7 cellular contexts compared by ENCODE assay signal in the genomic region with DNA sequence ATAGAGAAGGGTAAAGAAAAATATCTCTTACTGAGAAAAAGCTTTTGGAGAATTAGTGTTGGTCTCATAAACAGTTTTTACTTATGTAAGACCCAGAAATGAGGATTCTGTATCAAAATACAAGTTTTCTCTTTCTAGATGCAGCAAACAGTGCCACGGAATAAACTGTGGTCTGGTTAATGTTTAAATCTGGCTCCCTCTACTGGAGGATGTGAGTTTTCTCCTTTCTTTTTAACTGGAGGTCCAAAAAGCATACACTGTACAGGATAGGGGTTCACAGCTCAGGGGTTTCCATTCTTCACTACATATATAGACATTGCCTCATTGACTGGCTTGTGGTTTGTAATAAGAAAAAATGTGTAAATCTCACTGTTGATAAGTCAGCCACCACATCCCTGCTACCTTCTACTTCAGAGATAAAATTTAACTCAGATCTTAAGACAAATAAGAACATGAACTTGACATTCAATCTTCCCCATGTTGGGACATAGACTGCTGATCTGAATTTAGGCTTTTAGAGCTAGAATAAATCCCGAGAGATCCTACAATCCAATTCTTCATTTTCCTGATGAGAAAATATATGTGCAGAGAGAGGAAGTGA.
A peak's percentile ranks its signal among the peaks of the same experiment; 100 is the strongest.
DNase-seq lines count a peak whose midpoint lies in the region; ATAC-seq and TF ChIP-seq lines count a peak whose summit lies in the region.

No MANE protein-coding gene starts in this region.

- no peak overlapping the region for H3K14ac ChIP-seq in IMR-90 (replicated peaks; ENCODE audit: low read depth, low read length)

- no peak overlapping the region for H3K18ac ChIP-seq in IMR-90 (ENCODE audit: low read depth, low read length)

- no peak overlapping the region for H3K56ac ChIP-seq in IMR-90 (ENCODE audit: extremely low read depth, insufficient read depth, low read length)

- TF ChIP-seq CTCF in GM06990 (IDR thresholded peaks at IDR 0.05; ENCODE audit: insufficient read depth, low read length, poor library complexity, severe bottlenecking) (peak; percentile 69), IMR-90 (conservative IDR thresholded peaks at IDR 0.05; ENCODE audit: low read depth, low read length) (peak; percentile 82)

- no TSS peak for BruUV-seq in IMR-90 (replicated peaks; lab: Mats Ljungman, UMichigan)

- WGBS in IMR-90 (ENCODE audit: extremely low coverage in 2 of 2, insufficient read length in 1 of 2), 2 experiments = no CpG with 5 or more reads among the region's 2 CpGs

- no peak overlapping the region for H4K91ac ChIP-seq in IMR-90 (ENCODE audit: insufficient read depth, low read depth, low read length)

- no peak overlapping the region for H2AK5ac ChIP-seq in IMR-90 (ENCODE audit: low read depth, low read length)

- H3K9ac ChIP-seq in IMR-90 (ENCODE audit: low read depth, low read length) = no peak overlapping the region

- H3K27ac ChIP-seq in IMR-90 (ENCODE audit: insufficient read depth, low read length) = no peak overlapping the region

- H3K4me3 ChIP-seq in GM06990 (replicated peaks; ENCODE audit: low read depth, low read length) (no peak overlapping the region), IMR-90 (ENCODE audit: insufficient read depth, low read depth, low read length) (no peak overlapping the region)

- H2AK9ac ChIP-seq in IMR-90 (replicated peaks; ENCODE audit: low read depth, low read length, poor library complexity) = no peak overlapping the region

- H3K27me3 ChIP-seq in GM06990 (replicated peaks; ENCODE audit: control insufficient read depth, insufficient read depth, low read length) = no peaks in the 10 kb centered on the region
- no peaks in the 10 kb centered on the region for H3K27me3 ChIP-seq in IMR-90 (ENCODE audit: control insufficient read depth, insufficient read depth, low read length)

- no peaks in the 10 kb centered on the region for H3K9me3 ChIP-seq in IMR-90 (ENCODE audit: control insufficient read depth, insufficient read depth, low read length)

- H3K79me1 ChIP-seq in IMR-90 (ENCODE audit: low read depth in 1 of 2, low read length in 2 of 2) = no peaks in the 10 kb centered on the region; a peak in 1 of 4 replicates

- in situ Hi-C loops in IMR-90 (cut with MboI; ENCODE audit: low sequenced_read_pairs) = no loop called here

- H2BK120ac ChIP-seq in IMR-90 (ENCODE audit: low read depth, low read length) = no peak overlapping the region

- no peak overlapping the region for H4K8ac ChIP-seq in IMR-90 (ENCODE audit: low read depth in 2 of 2, low read length in 2 of 2)

- DNase-seq in GM06990 (ENCODE audit: extremely low read depth, insufficient read length) (no peak), IMR-90 (peak; percentile 74), OCI-M2 (lab: John Stamatoyannopoulos, UW; ENCODE audit: unreplicated experiment) (peak; percentile 13), dedifferentiated amniotic fluid mesenchymal stem cell (ENCODE audit: extremely low spot score) (peak; percentile 86), lung microvascular endothelial cell (ENCODE audit: low read depth in 2 of 2) (peak; percentile 75 to 77)
- no peak for DNase-seq in activated effector memory CD4-positive, alpha-beta T cell treated with Interleukin-2 at 50 U/mL for 16 hours

- no peak for TF ChIP-seq POLR2A in IMR-90 (IDR thresholded peaks at IDR 0.05; ENCODE audit: low read depth, low read length)

- POLR2A ChIA-PET in IMR-90 (lab: Charles Lee; ENCODE audit: unreplicated experiment) = no interaction called here

- H3K4me2 ChIP-seq in IMR-90 (ENCODE audit: low read depth, low read length) = no peak overlapping the region

- CTCF ChIA-PET in IMR-90 (lab: Yijun Ruan, JAX) = interaction anchor here (0.5 to 1.5 kb wide), 9 partner anchors 9 to 246 kb away, joined by 3 to 4 read pairs (median 3); no protein-coding TSS in a partner anchor

- H3K36me3 ChIP-seq in GM06990 (ENCODE audit: control insufficient read depth, insufficient read depth, low read length) (no peaks in the 10 kb centered on the region), IMR-90 (ENCODE audit: control insufficient read depth, insufficient read depth, low read length) (no peaks in the 10 kb centered on the region)

- dilution Hi-C loops in IMR-90 (cut with HindIII; ENCODE audit: low sequenced_read_pairs, unreplicated experiment) = no loop called here

- H3K4ac ChIP-seq in IMR-90 (ENCODE audit: low read depth, low read length) = no peak overlapping the region

- H3K23ac ChIP-seq in IMR-90 (ENCODE audit: low read depth, low read length) = no peak overlapping the region

- H3K4me1 ChIP-seq in IMR-90 (ENCODE audit: control insufficient read depth, insufficient read depth, low read length) = peaks cover 2% of the 10 kb centered on the region; the same call in 1 of the 2 replicates

- H4K20me1 ChIP-seq in IMR-90 (ENCODE audit: insufficient read depth, low read length) = no peaks in the 10 kb centered on the region

- H2AFZ ChIP-seq in IMR-90 (replicated peaks; ENCODE audit: low read length, poor library complexity) = no peak overlapping the region

- no peak overlapping the region for H2BK5ac ChIP-seq in IMR-90 (ENCODE audit: low read depth, low read length, poor library complexity, severe bottlenecking)

- intact Hi-C loops in IMR-90 (cut with micrococcal nuclease) = loop anchor here (1.0 to 5.0 kb wide), 4 partner anchors 112 to 497 kb away; a partner anchor contains a TSS

- H2BK20ac ChIP-seq in IMR-90 (ENCODE audit: low read depth, low read length) = no peak overlapping the region

- ATAC-seq in GM21526 (IDR thresholded peaks at IDR 0.05; ENCODE audit: low FRiP score, unreplicated experiment) (peak; percentile 85), IMR-90 (ENCODE audit: low read depth) (peak; percentile 93)

- H2BK15ac ChIP-seq in IMR-90 (ENCODE audit: low read depth, low read length) = no peak overlapping the region

- no peak overlapping the region for H4K5ac ChIP-seq in IMR-90 (ENCODE audit: low read depth, low read length)

- H3K9me1 ChIP-seq in IMR-90 (ENCODE audit: insufficient read depth, low read length) = peaks cover 6% of the 10 kb centered on the region

- TF ChIP-seq RAD21 in IMR-90 (IDR thresholded peaks at IDR 0.05; ENCODE audit: low read length) = peak; percentile 81

TF ChIP-seq in IMR-90, 13 proteins besides CTCF, POLR2A, EP300 and RAD21:
- TF ChIP-seq NFE2L2 (IDR thresholded peaks at IDR 0.05; ENCODE audit: low read depth, low read length) (no peak), SMC3 (IDR thresholded peaks at IDR 0.05; ENCODE audit: low read depth, low read length) (peak; percentile 83), MAFK (IDR thresholded peaks at IDR 0.05; ENCODE audit: low read depth, low read length) (no peak), MAZ (IDR thresholded peaks at IDR 0.05; ENCODE audit: borderline replicate concordance, low read depth, low read length) (no peak), CHD1 (IDR thresholded peaks at IDR 0.05; ENCODE audit: low read depth, low read length) (no peak)
- TF ChIP-seq, protein P1, sequence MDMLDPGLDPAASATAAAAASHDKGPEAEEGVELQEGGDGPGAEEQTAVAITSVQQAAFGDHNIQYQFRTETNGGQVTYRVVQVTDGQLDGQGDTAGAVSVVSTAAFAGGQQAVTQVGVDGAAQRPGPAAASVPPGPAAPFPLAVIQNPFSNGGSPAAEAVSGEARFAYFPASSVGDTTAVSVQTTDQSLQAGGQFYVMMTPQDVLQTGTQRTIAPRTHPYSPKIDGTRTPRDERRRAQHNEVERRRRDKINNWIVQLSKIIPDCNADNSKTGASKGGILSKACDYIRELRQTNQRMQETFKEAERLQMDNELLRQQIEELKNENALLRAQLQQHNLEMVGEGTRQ (IDR thresholded peaks at IDR 0.05; ENCODE audit: low read depth, low read length) = no peak

Comparison
In these comparisons a context has a peak if more than half of its experiments do, and no peak if none do; other contexts are left out.
1. DNase-seq: peak in IMR-90 (single experiment), OCI-M2 (single experiment), dedifferentiated amniotic fluid mesenchymal stem cell (single experiment) and lung microvascular endothelial cell (2 of 2); none in GM06990 (single experiment) and activated effector memory CD4-positive, alpha-beta T cell treated with Interleukin-2 at 50 U/mL for 16 hours (single experiment).